In the genomic region with DNA sequence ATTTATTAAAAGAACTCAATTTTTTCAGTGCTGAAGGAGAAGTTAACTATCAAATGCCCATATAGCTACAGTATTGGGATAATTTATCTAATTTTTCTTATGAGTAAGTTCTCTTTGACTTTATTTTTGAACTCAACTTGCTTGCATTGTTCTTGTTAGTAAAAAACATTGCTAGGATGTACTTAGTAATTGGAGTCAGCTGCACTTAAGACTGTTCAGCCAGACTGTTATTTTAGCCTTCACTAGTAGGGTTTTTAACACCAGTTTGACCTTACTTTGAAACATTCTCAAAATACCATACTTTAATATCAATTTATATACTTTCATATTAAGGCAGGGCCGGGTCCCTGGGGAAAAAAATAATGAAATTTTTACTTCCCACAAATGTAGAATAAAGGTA, we compare ENCODE assay signal across 18 cellular contexts.
DNase-seq lines count a peak whose midpoint lies in the region; TF ChIP-seq lines count a peak whose summit lies in the region.
"Had no signal": no experiment of that assay in that cellular context is flagged by ENCODE, and none has a peak within 500 bp of the region (broad histone marks: within the 10 kb centered on the region; RNA-seq: fewer than 3 reads in every experiment).

No MANE protein-coding gene starts in this region.

- intact Hi-C loops in colonic mucosa (cut with DNase I), result no loop called here

- TF ChIP-seq EP300 in SK-N-SH (IDR thresholded peaks at IDR 0.05; ENCODE audit: borderline replicate concordance in 1 of 2, low read depth in 1 of 2, low read length in 1 of 2), result no peak

- no peaks in the 10 kb centered on the region for H4K20me1 ChIP-seq in SK-N-SH (ENCODE audit: insufficient read depth)

- H3K4me2 ChIP-seq in SK-N-SH, result no peak overlapping the region
- H3K4me2 ChIP-seq: A549, GM23338 had no signal

- no peak for DNase-seq in SK-N-SH
- DNase-seq in adipocyte (ENCODE audit: low read depth), result peak; percentile 61
- DNase-seq in fibroblast of gingiva (ENCODE audit: low read depth), result peak; percentile 32
- DNase-seq in osteocyte (ENCODE audit: extremely low spot score, unreplicated experiment), result no peak
- no peak for DNase-seq in colonic mucosa
- no peak for DNase-seq in SKM-1 (lab: John Stamatoyannopoulos, UW; ENCODE audit: unreplicated experiment)
- DNase-seq in NCI-H774 (lab: John Stamatoyannopoulos, UW), result no peak
- no peak for DNase-seq in anterior cingulate cortex (lab: John Stamatoyannopoulos, UW)
- DNase-seq: AML-193; Calu3; CD4-positive, alpha-beta memory T cell; DMS79 treated with DMSO at 0.1 percent for 48 hours; GF-D8; HCEC 1CT had no signal

- H3K9ac ChIP-seq in SK-N-SH (no peak overlapping the region; the same call in 1 of the 2 replicates), adipocyte (ENCODE audit: low read length) (no peak overlapping the region), colonic mucosa (ENCODE audit: low read depth in 2 of 2, low read length in 2 of 2) (no peak overlapping the region)

- H3K27ac ChIP-seq in SK-N-SH (ENCODE audit: low read depth in 2 of 2, low read length in 1 of 2), result peak overlapping the region; percentile 91 to 94
- H3K27ac ChIP-seq in colonic mucosa, result no peak overlapping the region
- H3K27ac ChIP-seq: A549, C4-2B, HL-60 had no signal

- H3K9me3 ChIP-seq in SK-N-SH (no peaks in the 10 kb centered on the region), adipocyte (ENCODE audit: control insufficient read depth, low read length) (no peaks in the 10 kb centered on the region), colonic mucosa (no peaks in the 10 kb centered on the region)
- H3K9me3 ChIP-seq: A549 had no signal

- CTCF ChIA-PET in SK-N-SH (lab: Yijun Ruan, JAX), result interaction anchor here (0.6 to 1.2 kb wide), 3 partner anchors 24 to 247 kb away, joined by 3 read pairs; no protein-coding TSS in a partner anchor

- no peaks in the 10 kb centered on the region for H3K9me3 Mint-ChIP-seq in osteocyte (ENCODE audit: unreplicated experiment)
- H3K9me3 Mint-ChIP-seq: CD4-positive, alpha-beta memory T cell; GM23338 had no signal

- H3K27ac Mint-ChIP-seq in osteocyte (ENCODE audit: unreplicated experiment), result peak overlapping the region; percentile 12
- H3K27ac Mint-ChIP-seq: GM23338 had no signal

- no peaks in the 10 kb centered on the region for H3K79me2 ChIP-seq in SK-N-SH (ENCODE audit: insufficient read depth)

- no peaks in the 10 kb centered on the region for H3K27me3 Mint-ChIP-seq in osteocyte (ENCODE audit: unreplicated experiment)
- H3K27me3 Mint-ChIP-seq: CD4-positive, alpha-beta memory T cell had no signal

- no peaks in the 10 kb centered on the region for H3K36me3 ChIP-seq in SK-N-SH (replicated peaks in 1 of 2; ENCODE audit: control insufficient read depth in 1 of 2, insufficient read depth in 2 of 2, low read length in 1 of 2)
- H3K36me3 ChIP-seq in adipocyte (ENCODE audit: control insufficient read depth, insufficient read depth, low read length, severe bottlenecking), result no peaks in the 10 kb centered on the region
- H3K36me3 ChIP-seq in colonic mucosa, result no peaks in the 10 kb centered on the region

- H3K4me3 ChIP-seq in SK-N-SH (ENCODE audit: low read depth in 2 of 2, low read length in 1 of 2), result no peak overlapping the region
- H3K4me3 ChIP-seq in adipocyte (ENCODE audit: low read length), result no peak overlapping the region
- no peak overlapping the region for H3K4me3 ChIP-seq in colonic mucosa
- H3K4me3 ChIP-seq: A549, GM23338 had no signal

- peaks cover 52% of the 10 kb centered on the region for H3K4me1 Mint-ChIP-seq in osteocyte (ENCODE audit: unreplicated experiment)

- H3K4me3 Mint-ChIP-seq in osteocyte (ENCODE audit: unreplicated experiment), result no peak overlapping the region
- H3K4me3 Mint-ChIP-seq: CD4-positive, alpha-beta memory T cell; GM23338 had no signal

- WGBS in SK-N-SH (ENCODE audit: low lambda C conversion rate), result 66% methylated on average over 1 of the region's 1 CpG

- peaks cover 68% of the 10 kb centered on the region for H3F3A ChIP-seq in SK-N-SH (replicated peaks; ENCODE audit: insufficient read depth)

- H3K27me3 ChIP-seq in SK-N-SH (ENCODE audit: insufficient read depth), result no peaks in the 10 kb centered on the region
- H3K27me3 ChIP-seq in adipocyte (replicated peaks; ENCODE audit: control insufficient read depth, insufficient read depth, low read length), result no peaks in the 10 kb centered on the region
- no peaks in the 10 kb centered on the region for H3K27me3 ChIP-seq in colonic mucosa

- no peaks in the 10 kb centered on the region for H3K9me2 ChIP-seq in SK-N-SH

- POLR2A ChIA-PET in SK-N-SH (lab: Yijun Ruan, JAX), result no interaction called here

- TF ChIP-seq CTCF in SK-N-SH (IDR thresholded peaks at IDR 0.05) (no peak), osteocyte (IDR thresholded peaks at IDR 0.05) (no peak), colonic mucosa (IDR thresholded peaks at IDR 0.05) (no peak)

- H3K36me3 Mint-ChIP-seq in osteocyte (ENCODE audit: unreplicated experiment), result no peaks in the 10 kb centered on the region

- H3K4me1 ChIP-seq in SK-N-SH (ENCODE audit: control insufficient read depth in 1 of 2, insufficient read depth in 2 of 2, low read depth in 1 of 2, low read length in 1 of 2) (peaks cover 50 to 55% of the 10 kb centered on the region in 2 experiments), adipocyte (ENCODE audit: control insufficient read depth, insufficient read depth, low read length) (peaks cover 15% of the 10 kb centered on the region), colonic mucosa (peaks cover 5% of the 10 kb centered on the region)
- H3K4me1 ChIP-seq: A549 had no signal

- 0 out of 2 replicates have a peak overlapping the region, but pooled peaks have one; percentile 4 for H2AFZ ChIP-seq in SK-N-SH (ENCODE audit: low read depth)
- H2AFZ ChIP-seq: GM23338 had no signal

- TF ChIP-seq RAD21 in SK-N-SH (IDR thresholded peaks at IDR 0.05; ENCODE audit: low read length), result no peak

TF ChIP-seq in SK-N-SH, 30 proteins besides CTCF, POLR2A, EP300 and RAD21:
- TF ChIP-seq FOSL2 (IDR thresholded peaks at IDR 0.05; ENCODE audit: borderline replicate concordance, low read depth) (no peak), TCF12 (IDR thresholded peaks at IDR 0.05) (peak; percentile 51; the same call in 1 of the 2 replicates)

Comparison
In these comparisons a context has a peak if more than half of its experiments do, and no peak if none do; other contexts are left out.
1. DNase-seq: peak in adipocyte (single experiment) and fibroblast of gingiva (single experiment); none in SK-N-SH (single experiment), osteocyte (single experiment), colonic mucosa (single experiment), SKM-1 (single experiment), NCI-H774 (single experiment) and anterior cingulate cortex (0 of 58).